Comparison of ENCODE assay signal across 8 cellular contexts in the genomic region with DNA sequence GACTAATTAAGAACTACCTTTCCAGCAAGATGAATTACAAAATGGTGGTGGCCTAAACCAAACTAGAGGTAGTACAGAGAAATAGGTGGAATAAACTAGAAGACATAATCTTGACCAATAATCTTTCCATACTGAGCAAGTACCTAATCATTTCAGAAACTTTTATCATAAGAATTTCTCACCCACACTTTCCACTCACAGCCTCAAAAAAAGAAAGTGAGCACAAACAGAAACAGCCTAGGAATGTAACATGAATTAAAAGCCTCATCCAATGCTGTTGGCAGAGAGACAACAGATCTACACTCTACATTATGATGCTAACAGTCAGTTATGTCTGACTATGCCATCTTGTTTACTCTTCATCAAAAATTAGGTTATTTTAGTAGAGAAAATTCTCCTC.
A peak's percentile ranks its signal among the peaks of the same experiment; 100 is the strongest.
DNase-seq lines count a peak whose midpoint lies in the region; ATAC-seq and TF ChIP-seq lines count a peak whose summit lies in the region.

No MANE protein-coding gene starts in this region.

- H3K36me3 Mint-ChIP-seq in nephron progenitor cell (ENCODE audit: low read depth) = peaks cover 31% of the 10 kb centered on the region

- peaks cover 0 to under 1% of the 10 kb centered on the region in 2 donors for H3K36me3 ChIP-seq in duodenal mucosa (ENCODE audit: control insufficient read depth in 1 of 2, insufficient read depth in 2 of 2, low read length in 2 of 2)

- no peak overlapping the region for H3K9ac ChIP-seq in duodenal mucosa (ENCODE audit: low read depth in 1 of 2, low read length in 2 of 2)

- DNase-seq in EH (ENCODE audit: low read depth) (peak; percentile 79), NCI-H226 (peak; percentile 53), nephron progenitor cell (no peak), NCI-H1417 treated with DMSO at 0.1 percent for 48 hours (lab: John Stamatoyannopoulos, UW) (no peak), DMS 273 (lab: John Stamatoyannopoulos, UW; ENCODE audit: unreplicated experiment) (no peak)
- no peak for DNase-seq in activated CD4-positive, CD25-positive, alpha-beta regulatory T cell treated with anti-CD3 and anti-CD28 coated beads, Interleukin-2, amount 50 U/mL, for 72 hours

- no peaks in the 10 kb centered on the region for H3K27me3 ChIP-seq in duodenal mucosa (ENCODE audit: control insufficient read depth in 1 of 2, insufficient read depth in 2 of 2, low read length in 2 of 2)

- no peaks in the 10 kb centered on the region for H3K27me3 Mint-ChIP-seq in nephron progenitor cell (ENCODE audit: low read depth, poor library complexity)

- no peak for ATAC-seq in GM18868 (IDR thresholded peaks at IDR 0.05; ENCODE audit: unreplicated experiment)

- no peak overlapping the region for H3K27ac ChIP-seq in duodenal mucosa (ENCODE audit: low read depth, low read length)

- H3K4me1 Mint-ChIP-seq in nephron progenitor cell = peaks cover 41% of the 10 kb centered on the region

- no peaks in the 10 kb centered on the region for H3K9me3 ChIP-seq in duodenal mucosa (ENCODE audit: control insufficient read depth in 1 of 2, low read length in 2 of 2)

- peaks cover 7 to 18% of the 10 kb centered on the region in 2 donors for H3K4me1 ChIP-seq in duodenal mucosa (ENCODE audit: control insufficient read depth in 1 of 2, insufficient read depth in 2 of 2, low read length in 2 of 2)

- peak overlapping the region; percentile 93 for H3K4me3 Mint-ChIP-seq in nephron progenitor cell

- TF ChIP-seq CTCF in nephron progenitor cell (IDR thresholded peaks at IDR 0.05) = no peak

- H3K9me3 Mint-ChIP-seq in nephron progenitor cell = no peaks in the 10 kb centered on the region

- H3K27ac Mint-ChIP-seq in nephron progenitor cell = peak overlapping the region; percentile 12

- H3K4me3 ChIP-seq in duodenal mucosa (ENCODE audit: low read depth in 1 of 2, low read length in 2 of 2) = peak overlapping the region; percentile 23 to 95

Comparison
In these comparisons a context has a peak if more than half of its experiments do, and no peak if none do; other contexts are left out.
1. DNase-seq: peak in EH (single experiment) and NCI-H226 (single experiment); none in nephron progenitor cell (single experiment), NCI-H1417 treated with DMSO at 0.1 percent for 48 hours (single experiment), DMS 273 (single experiment) and activated CD4-positive, CD25-positive, alpha-beta regulatory T cell treated with anti-CD3 and anti-CD28 coated beads, Interleukin-2, amount 50 U/mL, for 72 hours (single experiment).